ENCODE assay signal across 22 cellular contexts in the genomic region with DNA sequence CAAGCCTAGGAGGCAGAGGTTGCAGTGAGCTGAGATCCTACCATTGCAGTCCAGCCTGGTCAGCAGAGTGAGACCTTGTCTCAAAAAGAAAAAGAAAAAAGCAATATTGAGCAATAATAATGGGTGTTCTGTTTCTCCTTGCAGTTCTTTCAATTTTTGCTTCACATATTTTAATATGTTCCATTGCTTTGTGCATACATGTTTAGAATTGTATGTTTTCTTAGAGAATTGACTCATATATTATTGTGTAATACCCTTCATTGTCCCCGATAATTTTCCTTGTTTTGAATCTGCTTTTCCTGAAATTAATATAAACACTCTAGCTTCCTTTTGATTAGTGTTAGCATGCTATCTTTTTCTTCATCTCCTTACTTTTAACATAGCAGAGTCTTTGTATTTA.
"Had no signal": no experiment of that assay in that cellular context is flagged by ENCODE, and none has a peak within 500 bp of the region (broad histone marks: within the 10 kb centered on the region; RNA-seq: fewer than 3 reads in every experiment).

No MANE protein-coding gene starts in this region.

- FAIRE-seq: HTR-8/SVneo, RCC 7860 had no signal

- DNase-seq: Kasumi-1, KG1, MV-4-11, NCI-H1048, NCI-H1105, NCI-H1417, NCI-H1436 treated with DMSO at 0.1 percent for 48 hours, NCI-H1694, NCI-H187 treated with DMSO at 0.1 percent for 48 hours, NCI-H2029 treated with DMSO at 0.1 percent for 48 hours, NCI-H2227 treated with DMSO at 0.1 percent for 48 hours, NCI-H524, NCI-H526 treated with DMSO at 0.1 percent for 48 hours, NCI-H748 treated with DMSO at 0.1 percent for 48 hours, Right ventricle myocardium superior, RPMI8226, SIG-M5 had no signal

- H3K4me1 ChIP-seq: SJSA1 had no signal

- H3K27me3 ChIP-seq: SJSA1 had no signal

- H3K27ac ChIP-seq: HL-60, SJSA1, SK-N-MC had no signal

- H3K36me3 ChIP-seq: SJSA1 had no signal

- H3K4me3 ChIP-seq: SJSA1, SK-N-MC had no signal
